ENCODE assay signal across 16 cellular contexts in genomic region chr17:50165867-50166517, GRCh38. TPM values are rescaled to one million over a fixed set of nuclear protein-coding genes. Genes with fewer than 3 reads are reported as not detected.
DNase-seq lines count a peak whose midpoint lies in the region; ATAC-seq and TF ChIP-seq lines count a peak whose summit lies in the region.
"Had no signal": no experiment of that assay in that cellular context is flagged by ENCODE, and none has a peak within 500 bp of the region (broad histone marks: within the 10 kb centered on the region; RNA-seq: fewer than 3 reads in every experiment).

Gene SGCA, plus strand, starts transcription at chr17:50166005. Its CDS starts 36 bp downstream, at chr17:50166041.

- peak within 1 kb of the TSS; percentile 59 for H3K9ac ChIP-seq in NT2/D1 (ENCODE audit: insufficient read length, low read depth)

- TF ChIP-seq POLR2A in spleen (IDR thresholded peaks at IDR 0.05) (no peak), thyroid gland (IDR thresholded peaks at IDR 0.05) (no peak)

- peak within 1 kb of the TSS; percentile 65 to 70 for H3K27ac ChIP-seq in esophagus (ENCODE audit: low read depth in 2 of 2, low read length in 1 of 2)
- peak within 1 kb of the TSS in 1 of 8 donors; percentile 7 for H3K27ac ChIP-seq in spleen
- no peak within 1 kb of the TSS for H3K27ac ChIP-seq in thyroid gland

- H3K4me3 ChIP-seq in NT2/D1 (ENCODE audit: insufficient read length, low read depth) (no peak within 1 kb of the TSS), esophagus (ENCODE audit: low read depth in 1 of 2, low read length in 2 of 2) (peak within 1 kb of the TSS in 1 of 2 donors; percentile 21), spleen (no peak within 1 kb of the TSS), thyroid gland (replicated peaks in 1 of 3) (no peak within 1 kb of the TSS)

- intact Hi-C loops in spleen (cut with DNase I; ENCODE audit: low total_unique reads) = no loop called here
- intact Hi-C loops in thyroid gland (cut with DNase I) = no loop called here

- DNase-seq in NT2/D1 (ENCODE audit: low read depth, low spot score) = no peak
- DNase-seq in mucosa of gallbladder (ENCODE audit: low spot score) = no peak
- DNase-seq in spleen = peak; percentile 73
- DNase-seq in thyroid gland = no peak
- no peak for DNase-seq in stimulated activated CD4-positive, alpha-beta T cell treated with anti-CD3 and anti-CD28 coated beads, Interleukin-1b, Interleukin-23, amount 100 ng/mL, for 48 hours
- DNase-seq: activated CD4-positive, CD25-positive, alpha-beta regulatory T cell; CD4-positive, CD25-positive, alpha-beta regulatory T cell; NCI-H1105 treated with DMSO at 0.1 percent for 48 hours; NCI-H510A treated with DMSO at 0.1 percent for 48 hours; small intestine had no signal

- WGBS in esophagus, 2 donors = 60% methylated on average over 15 of the region's 15 CpGs
- 68 to 80% (median 76%) methylated on average over 14 to 15 of the region's 15 CpGs for WGBS in spleen, 5 donors
- 58 to 71% methylated on average over 12 to 13 of the region's 15 CpGs for WGBS in thyroid gland, 2 donors

- H3K9me3 ChIP-seq in NT2/D1 (ENCODE audit: insufficient read depth, low read length) (no peaks in the 10 kb centered on the region), esophagus (ENCODE audit: control insufficient read depth in 2 of 2, insufficient read depth in 1 of 2, low read depth in 1 of 2, low read length in 1 of 2) (no peaks in the 10 kb centered on the region), spleen (no peaks in the 10 kb centered on the region), thyroid gland (no peaks in the 10 kb centered on the region)

- H3K4me1 ChIP-seq in NT2/D1 (ENCODE audit: insufficient read depth, insufficient read length) (peaks cover 29% of the 10 kb centered on the region), esophagus (ENCODE audit: control insufficient read depth in 2 of 2, insufficient read depth in 2 of 2, low read length in 1 of 2) (peaks cover 5 to 6% of the 10 kb centered on the region in 2 donors), spleen (peaks cover 4 to 53% (median 39%) of the 10 kb centered on the region in 6 donors), thyroid gland (peaks cover 0 to 3% of the 10 kb centered on the region in 2 donors)

- TF ChIP-seq CTCF in spleen (IDR thresholded peaks at IDR 0.05 in 8 of 11, conservative IDR thresholded peaks at IDR 0.05 in 3 of 11) (no peak), thyroid gland (IDR thresholded peaks at IDR 0.05) (no peak)

- H3K36me3 ChIP-seq in NT2/D1 (ENCODE audit: insufficient read depth, insufficient read length, low read length) (no peaks in the 10 kb centered on the region), esophagus (ENCODE audit: control insufficient read depth in 2 of 2, insufficient read depth in 2 of 2, low read length in 1 of 2) (no peaks in the 10 kb centered on the region), spleen (no peaks in the 10 kb centered on the region), thyroid gland (no peaks in the 10 kb centered on the region)

- ATAC-seq in GM21723 (IDR thresholded peaks at IDR 0.05; ENCODE audit: unreplicated experiment) (no peak), GM18502 (IDR thresholded peaks at IDR 0.05; ENCODE audit: poor library complexity, unreplicated experiment) (no peak)
- ATAC-seq: left lobe of liver had no signal

- H3K27me3 ChIP-seq in NT2/D1 (ENCODE audit: insufficient read depth, insufficient read length) (peaks cover 13% of the 10 kb centered on the region), esophagus (ENCODE audit: control insufficient read depth in 1 of 2, insufficient read depth in 2 of 2, low read length in 2 of 2) (no peaks in the 10 kb centered on the region), spleen (replicated peaks in 1 of 7) (peaks cover 0 to 7% (median 0%) of the 10 kb centered on the region in 7 donors), thyroid gland (no peaks in the 10 kb centered on the region)

RNA-seq across cellular contexts. Expression of gene SGCA, which starts in this region (rescaled TPM):
- 1 to 10 TPM; 7.1 to 10.0 TPM for polyA plus RNA-seq in esophagus
- 23.5 TPM for total RNA-seq in mucosa of gallbladder
- total RNA-seq in spleen = 1 to 10 TPM in 6 of 7 donors, not detected in 1; 1.2 to 4.7 (median 2.7) TPM
- polyA plus RNA-seq in spleen = 1 to 10 TPM; 3.7 to 5.9 (median 5.7) TPM
- 1 to 10 TPM in 1 of 4 donors, not detected in 3; 2.0 TPM for total RNA-seq in thyroid gland
- total RNA-seq: CD4-positive, CD25-positive, alpha-beta regulatory T cell; dermis microvascular lymphatic vessel endothelial cell; glomerular endothelial cell had no signal
- polyA plus RNA-seq: CD4-positive, CD25-positive, alpha-beta regulatory T cell had no signal

Comparison
In these comparisons a context has a peak if more than half of its experiments do, and no peak if none do; other contexts are left out.
1. H3K27ac ChIP-seq: peak in esophagus (2 of 2); none in thyroid gland (0 of 3).